ENCODE assay signal across 11 cellular contexts in genomic region chr17:17832040-17832363, GRCh38. TPM values are rescaled to one million over a fixed set of nuclear protein-coding genes. Genes with fewer than 3 reads are reported as not detected.
DNase-seq lines count a peak whose midpoint lies in the region; ATAC-seq, FAIRE-seq and TF ChIP-seq lines count a peak whose summit lies in the region.
"Had no signal": no experiment of that assay in that cellular context is flagged by ENCODE, and none has a peak within 500 bp of the region (broad histone marks: within the 10 kb centered on the region; RNA-seq: fewer than 3 reads in every experiment).

No MANE protein-coding gene starts in this region.

- H3K4me2 ChIP-seq in keratinocyte (ENCODE audit: control insufficient read depth, extremely low read depth, insufficient read depth, low read depth, low read length) = peak overlapping the region; percentile 2

- no peak overlapping the region for H3K4me3 ChIP-seq in RWPE2 (ENCODE audit: severe bottlenecking)
- H3K4me3 ChIP-seq in keratinocyte (ENCODE audit: control insufficient read depth in 2 of 3, extremely low read depth in 1 of 3, insufficient read depth in 2 of 3, low read depth in 1 of 3, low read length in 3 of 3) = no peak overlapping the region
- H3K4me3 ChIP-seq: skin epidermis had no signal

- TF ChIP-seq CTCF in RWPE2 (IDR thresholded peaks at IDR 0.05; ENCODE audit: poor library complexity, severe bottlenecking) = no peak
- TF ChIP-seq CTCF in keratinocyte (optimal IDR thresholded peaks at IDR 0.05 in 1 of 3, IDR thresholded peaks at IDR 0.05 in 1 of 3, conservative IDR thresholded peaks at IDR 0.05 in 1 of 3; ENCODE audit: extremely low read depth in 1 of 3, insufficient read depth in 2 of 3, low read length in 3 of 3) = no peak

- peak overlapping the region; percentile 9 for H3K9ac ChIP-seq in keratinocyte (ENCODE audit: control insufficient read depth, extremely low read depth, insufficient read depth, low read length)

- peaks cover 91% of the 10 kb centered on the region for H3K79me2 ChIP-seq in keratinocyte (ENCODE audit: control insufficient read depth, insufficient read depth, low read length)

- no peak for FAIRE-seq in keratinocyte (lab: Jason Lieb, UNC)

- H3K36me3 ChIP-seq in RWPE2 (ENCODE audit: low read depth) (peaks cover 68% of the 10 kb centered on the region), keratinocyte (ENCODE audit: control insufficient read depth in 2 of 2, extremely low read depth in 1 of 2, insufficient read depth in 2 of 2, low read length in 2 of 2) (peaks cover 18 to 41% of the 10 kb centered on the region in 2 experiments)

- peaks cover 3% of the 10 kb centered on the region for H3K9me1 ChIP-seq in keratinocyte (ENCODE audit: control insufficient read depth, extremely low read depth, insufficient read depth, low read length)

- H2AFZ ChIP-seq in keratinocyte (ENCODE audit: control insufficient read depth, low read length) = no peak overlapping the region

- H3K36me3 Mint-ChIP-seq in activated T-cell treated with anti-CD3 and anti-CD28 coated beads, Interleukin-2, amount 50 U/mL, for 72 hours (ENCODE audit: insufficient read depth in 2 of 2) = peaks cover 7 to 19% of the 10 kb centered on the region in 2 donors
- peaks cover 46 to 71% of the 10 kb centered on the region in 2 donors for H3K36me3 Mint-ChIP-seq in stimulated activated naive B cell treated with anti-CD40 and anti-IgM and Interleukin-4, amounts not matched to agents 10 μg/mL and 1 μg/mL and 100 μg/mL, for 72 hours

- dilution Hi-C loops in keratinocyte (cut with MboI; ENCODE audit: extremely low pct_ligation_motif_present, low sequenced_read_pairs) = no loop called here

- H3K27ac ChIP-seq in RWPE2 (ENCODE audit: poor library complexity, severe bottlenecking) = peak overlapping the region; percentile 10
- no peak overlapping the region for H3K27ac ChIP-seq in keratinocyte (ENCODE audit: control insufficient read depth, insufficient read depth, low read length)

- peaks cover 19% of the 10 kb centered on the region for H3K4me1 ChIP-seq in RWPE2 (ENCODE audit: insufficient read depth, poor library complexity, severe bottlenecking)
- peaks cover 32% of the 10 kb centered on the region for H3K4me1 ChIP-seq in keratinocyte (ENCODE audit: control insufficient read depth, extremely low read depth, insufficient read depth, low read length)

- H3K9me3 ChIP-seq in RWPE2 (ENCODE audit: severe bottlenecking) (no peaks in the 10 kb centered on the region), keratinocyte (ENCODE audit: control insufficient read depth, low read depth, low read length) (no peaks in the 10 kb centered on the region)

- H3K4me3 Mint-ChIP-seq in activated T-cell treated with anti-CD3 and anti-CD28 coated beads, Interleukin-2, amount 50 U/mL, for 72 hours = peak overlapping the region; percentile 7 to 20
- peak overlapping the region in 1 of 2 donors; percentile 3 for H3K4me3 Mint-ChIP-seq in stimulated activated naive B cell treated with anti-CD40 and anti-IgM and Interleukin-4, amounts not matched to agents 10 μg/mL and 1 μg/mL and 100 μg/mL, for 72 hours
- H3K4me3 Mint-ChIP-seq: activated naive CD4-positive, alpha-beta T cell treated with anti-CD3 and anti-CD28 coated beads for 36 hours had no signal

- no peaks in the 10 kb centered on the region for H3K27me3 Mint-ChIP-seq in activated T-cell treated with anti-CD3 and anti-CD28 coated beads, Interleukin-2, amount 50 U/mL, for 72 hours (ENCODE audit: low read depth)
- H3K27me3 Mint-ChIP-seq in stimulated activated naive B cell treated with anti-CD40 and anti-IgM and Interleukin-4, amounts not matched to agents 10 μg/mL and 1 μg/mL and 100 μg/mL, for 72 hours = no peaks in the 10 kb centered on the region

- H3K9me3 Mint-ChIP-seq in activated T-cell treated with anti-CD3 and anti-CD28 coated beads, Interleukin-2, amount 50 U/mL, for 72 hours = no peaks in the 10 kb centered on the region
- no peaks in the 10 kb centered on the region for H3K9me3 Mint-ChIP-seq in stimulated activated naive B cell treated with anti-CD40 and anti-IgM and Interleukin-4, amounts not matched to agents 10 μg/mL and 1 μg/mL and 100 μg/mL, for 72 hours
- H3K9me3 Mint-ChIP-seq: activated naive CD4-positive, alpha-beta T cell treated with anti-CD3 and anti-CD28 coated beads for 36 hours had no signal

- H4K20me1 ChIP-seq in keratinocyte (ENCODE audit: control insufficient read depth, extremely low read depth, insufficient read depth, low read length) = peaks cover 32% of the 10 kb centered on the region

- peaks cover 73% of the 10 kb centered on the region for H3K4me1 Mint-ChIP-seq in activated T-cell treated with anti-CD3 and anti-CD28 coated beads, Interleukin-2, amount 50 U/mL, for 72 hours (ENCODE audit: low read depth)
- peaks cover 43 to 80% of the 10 kb centered on the region in 2 donors for H3K4me1 Mint-ChIP-seq in stimulated activated naive B cell treated with anti-CD40 and anti-IgM and Interleukin-4, amounts not matched to agents 10 μg/mL and 1 μg/mL and 100 μg/mL, for 72 hours

- H3K27ac Mint-ChIP-seq in activated T-cell treated with anti-CD3 and anti-CD28 coated beads, Interleukin-2, amount 50 U/mL, for 72 hours = no peak overlapping the region
- peak overlapping the region; percentile 37 for H3K27ac Mint-ChIP-seq in stimulated activated naive B cell treated with anti-CD40 and anti-IgM and Interleukin-4, amounts not matched to agents 10 μg/mL and 1 μg/mL and 100 μg/mL, for 72 hours
- H3K27ac Mint-ChIP-seq: activated naive CD4-positive, alpha-beta T cell treated with anti-CD3 and anti-CD28 coated beads for 36 hours had no signal

- DNase-seq in activated T-cell treated with anti-CD3 and anti-CD28 coated beads, Interleukin-2, amount 50 U/mL, for 72 hours = no peak
- no peak for DNase-seq in activated T-cell treated with anti-CD3 and anti-CD28 coated beads, Interleukin-2, amount 50 U/mL, for 1 hour
- DNase-seq in RWPE2 (ENCODE audit: low spot score) = no peak
- no peak for DNase-seq in keratinocyte (ENCODE audit: low read depth, low spot score)
- no peak for DNase-seq in stimulated activated naive B cell treated with anti-CD40 and anti-IgM and Interleukin-4, amounts not matched to agents 10 μg/mL and 1 μg/mL and 100 μg/mL, for 72 hours
- no peak for DNase-seq in NCI-H345 (lab: John Stamatoyannopoulos, UW)
- no peak for DNase-seq in NCI-H1436 (lab: John Stamatoyannopoulos, UW)
- no peak for DNase-seq in DMS153 (lab: John Stamatoyannopoulos, UW)
- DNase-seq: activated naive CD4-positive, alpha-beta T cell treated with anti-CD3 and anti-CD28 coated beads for 36 hours; head of caudate nucleus had no signal

- no peak for ATAC-seq in activated T-cell treated with anti-CD3 and anti-CD28 coated beads, Interleukin-2, amount 50 U/mL, for 72 hours (replicated peaks in 1 of 2)
- ATAC-seq in RWPE2 (ENCODE audit: low read depth) = no peak
- ATAC-seq in stimulated activated naive B cell treated with anti-CD40 and anti-IgM and Interleukin-4, amounts not matched to agents 10 μg/mL and 1 μg/mL and 100 μg/mL, for 72 hours (replicated peaks) = no peak

- no peaks in the 10 kb centered on the region for H3K27me3 ChIP-seq in RWPE2 (ENCODE audit: insufficient read depth, poor library complexity, severe bottlenecking)
- H3K27me3 ChIP-seq in keratinocyte (ENCODE audit: control insufficient read depth, extremely low read depth, insufficient read depth, low read length) = no peaks in the 10 kb centered on the region

RNA-seq across cellular contexts. Expression of gene SREBF1, which starts 4.8 kb away (rescaled TPM):
- total RNA-seq in activated T-cell treated with anti-CD3 and anti-CD28 coated beads, Interleukin-2, amount 50 U/mL, for 72 hours = 100 to 1,000 TPM; 192 to 209 TPM
- 51.7 to 62.3 TPM (median 59.8 TPM) in 3 replicates for polyA plus RNA-seq in keratinocyte
- 141 TPM for polyA plus RNA-seq in keratinocyte (2011; ENCODE audit: low read depth)
- 13.1 and 22.9 TPM in 2 replicates for polyA plus RNA-seq in keratinocyte (2011; cell fraction: cytosol; rRNA removed)
- 193 and 230 TPM in 2 replicates for polyA plus RNA-seq in keratinocyte (2011; cell fraction: nucleus; rRNA removed)
- polyA plus RNA-seq in keratinocyte (2012; ENCODE audit: low replicate concordance) = 58.4 and 115 TPM in 2 replicates
- polyA minus RNA-seq in keratinocyte = 92.2 to 212 TPM (median 99.5 TPM) in 3 replicates
- 158 TPM for polyA minus RNA-seq in keratinocyte (2011; cell fraction: cytosol; rRNA and poly(A)+ RNA removed)
- polyA minus RNA-seq in keratinocyte (2011; cell fraction: nucleus; rRNA and poly(A)+ RNA removed) = 274 and 384 TPM in 2 replicates
